Comparison of ENCODE assay signal across 8 cellular contexts in genomic region chr6:53544050-53544499, GRCh38. TPM values are rescaled to one million over a fixed set of nuclear protein-coding genes. Genes with fewer than 3 reads are reported as not detected.
DNase-seq lines count a peak whose midpoint lies in the region; ATAC-seq and TF ChIP-seq lines count a peak whose summit lies in the region.

No MANE protein-coding gene starts in this region.

- H3K27ac ChIP-seq in iPS DF 6.9 (ENCODE audit: low read length) (no peak overlapping the region), spleen (peak overlapping the region; percentile 82 to 98 (median 94))

- ATAC-seq in left colon (no peak), HG03280 (IDR thresholded peaks at IDR 0.05; ENCODE audit: unreplicated experiment) (no peak)

- no CpG with 5 or more reads among the region's 33 CpGs for WGBS in iPS DF 6.9 (ENCODE audit: insufficient coverage, insufficient read length)
- WGBS in spleen, 5 donors = 0 to 1% (median 1%) methylated on average over 25 to 33 of the region's 33 CpGs

- H3K36me3 Mint-ChIP-seq in activated T-helper 1 cell treated with anti-CD3 and anti-CD28 coated beads, Interleukin-12 subunit alpha, Interleukin-12 subunit beta, Interleukin-2, Interleukin-4 antibody, amounts not matched to agents 30 ng/mL and 10 ng/mL and 1 ng/mL, durations not matched to agents 14 hours and 24 hours and 36 hours (ENCODE audit: low read depth) = no peaks in the 10 kb centered on the region

- no peaks in the 10 kb centered on the region for H3K36me3 ChIP-seq in BJ (ENCODE audit: control insufficient read depth, insufficient read depth, low read length)
- no peaks in the 10 kb centered on the region for H3K36me3 ChIP-seq in iPS DF 6.9 (ENCODE audit: control insufficient read depth, insufficient read depth, low read length)
- H3K36me3 ChIP-seq in spleen = peaks cover 0 to 9% (median 1%) of the 10 kb centered on the region in 6 donors

- H3K27me3 ChIP-seq in BJ (ENCODE audit: control insufficient read depth, insufficient read depth, low read length) = no peaks in the 10 kb centered on the region
- H3K27me3 ChIP-seq in iPS DF 6.9 (ENCODE audit: control insufficient read depth, insufficient read depth, low read length) = peaks cover 4% of the 10 kb centered on the region; the same call in 1 of the 2 replicates
- H3K27me3 ChIP-seq in spleen (replicated peaks in 1 of 7) = no peaks in the 10 kb centered on the region

- H3K4me1 Mint-ChIP-seq in activated T-helper 1 cell treated with anti-CD3 and anti-CD28 coated beads, Interleukin-12 subunit alpha, Interleukin-12 subunit beta, Interleukin-2, Interleukin-4 antibody, amounts not matched to agents 30 ng/mL and 10 ng/mL and 1 ng/mL, durations not matched to agents 14 hours and 24 hours and 36 hours (ENCODE audit: low read depth) = peaks cover 49% of the 10 kb centered on the region

- CTCF ChIA-PET in BJ (lab: Yijun Ruan, JAX) = interaction anchor here (0.6 to 2.7 kb wide), 8 partner anchors 10 to 113 kb away, joined by 3 to 28 read pairs (median 5); no protein-coding TSS in a partner anchor

- TF ChIP-seq CTCF in BJ (IDR thresholded peaks at IDR 0.05; ENCODE audit: insufficient read depth, low read depth, low read length) (no peak), spleen (IDR thresholded peaks at IDR 0.05 in 8 of 11, conservative IDR thresholded peaks at IDR 0.05 in 3 of 11) (no peak)

- H3K27me3 Mint-ChIP-seq in activated T-helper 1 cell treated with anti-CD3 and anti-CD28 coated beads, Interleukin-12 subunit alpha, Interleukin-12 subunit beta, Interleukin-2, Interleukin-4 antibody, amounts not matched to agents 30 ng/mL and 10 ng/mL and 1 ng/mL, durations not matched to agents 14 hours and 24 hours and 36 hours (ENCODE audit: insufficient read depth) = peaks cover 10% of the 10 kb centered on the region

- H3K4me1 ChIP-seq in iPS DF 6.9 (ENCODE audit: control insufficient read depth, insufficient read depth, low read length) (peaks cover 3% of the 10 kb centered on the region), spleen (peaks cover 26 to 89% (median 50%) of the 10 kb centered on the region in 6 donors)

- H3K9me3 ChIP-seq in iPS DF 6.9 (ENCODE audit: control insufficient read depth, insufficient read depth, low read length) (no peaks in the 10 kb centered on the region), spleen (no peaks in the 10 kb centered on the region)

- intact Hi-C loops in activated T-helper 1 cell treated with anti-CD3 and anti-CD28 coated beads, Interleukin-12 subunit alpha, Interleukin-12 subunit beta, Interleukin-2, Interleukin-4 antibody, amounts not matched to agents 30 ng/mL and 10 ng/mL and 1 ng/mL, durations not matched to agents 14 hours and 24 hours and 36 hours (cut with micrococcal nuclease) = loop anchor here (1.0 to 10.0 kb wide), 5 partner anchors 51 to 1259 kb away; partner anchors contain the start of genes EFHC1, GSTA4, MCM3 and PAQR8
- intact Hi-C loops in spleen (cut with DNase I; ENCODE audit: low total_unique reads) = no loop called here
- intact Hi-C loops in left colon (cut with DNase I, micrococcal nuclease) = loop anchor here in 1 of 2 donors (2.0 kb wide), 1 partner anchor 107 kb away; no protein-coding TSS in a partner anchor

- no peaks in the 10 kb centered on the region for H3K9me3 Mint-ChIP-seq in activated T-helper 1 cell treated with anti-CD3 and anti-CD28 coated beads, Interleukin-12 subunit alpha, Interleukin-12 subunit beta, Interleukin-2, Interleukin-4 antibody, amounts not matched to agents 30 ng/mL and 10 ng/mL and 1 ng/mL, durations not matched to agents 14 hours and 24 hours and 36 hours

- H3K4me3 Mint-ChIP-seq in activated T-helper 1 cell treated with anti-CD3 and anti-CD28 coated beads, Interleukin-12 subunit alpha, Interleukin-12 subunit beta, Interleukin-2, Interleukin-4 antibody, amounts not matched to agents 30 ng/mL and 10 ng/mL and 1 ng/mL, durations not matched to agents 14 hours and 24 hours and 36 hours = peak overlapping the region; percentile 96

- H3K4me3 ChIP-seq in BJ (ENCODE audit: low read depth, low read length) (peak overlapping the region; percentile 89), iPS DF 6.9 (ENCODE audit: low read length) (peak overlapping the region; percentile 92), spleen (peak overlapping the region; percentile 65 to 95 (median 86))

- no peak for DNase-seq in BJ (ENCODE audit: low read depth)
- peak; percentile 54 for DNase-seq in HT-29 (ENCODE audit: low spot score)
- DNase-seq in activated T-helper 1 cell treated with anti-CD3 and anti-CD28 coated beads, Interleukin-12 subunit alpha, Interleukin-12 subunit beta, Interleukin-2, Interleukin-4 antibody, amounts not matched to agents 30 ng/mL and 10 ng/mL and 1 ng/mL, durations not matched to agents 14 hours and 24 hours and 36 hours (ENCODE audit: low spot score) = no peak
- DNase-seq in iPS DF 6.9 (ENCODE audit: low read depth, low spot score) = no peak
- DNase-seq in spleen = no peak
- DNase-seq in left colon = no peak
- no peak for DNase-seq in SHP77 treated with DMSO at 0.1 percent for 48 hours (lab: John Stamatoyannopoulos, UW)

- POLR2A ChIA-PET in BJ (lab: Charles Lee) = interaction anchor here (0.7 kb wide), 1 partner anchor 184 kb away, joined by 3 read pairs; no protein-coding TSS in a partner anchor

- H3K27ac Mint-ChIP-seq in activated T-helper 1 cell treated with anti-CD3 and anti-CD28 coated beads, Interleukin-12 subunit alpha, Interleukin-12 subunit beta, Interleukin-2, Interleukin-4 antibody, amounts not matched to agents 30 ng/mL and 10 ng/mL and 1 ng/mL, durations not matched to agents 14 hours and 24 hours and 36 hours = peak overlapping the region; percentile 92

- no peak for TF ChIP-seq POLR2A in spleen (IDR thresholded peaks at IDR 0.05)

RNA-seq across cellular contexts. Expression of gene GCLC, which starts 0.8 kb away (rescaled TPM):
- polyA plus RNA-seq in BJ (2011; rRNA removed) (8.4 and 15.0 TPM in 2 replicates), spleen (10 to 100 TPM in 2 of 3 donors, 1 to 10 TPM in 1; 9.2 to 33.8 (median 20.0) TPM)
- 8.3 and 8.9 TPM in 2 replicates for polyA minus RNA-seq in BJ (2011; rRNA and poly(A)+ RNA removed)
- total RNA-seq in HT-29 (2014; rRNA removed; shearing (Covaris generic)) = 39.1 and 39.8 TPM in 2 replicates
- 26.1 and 28.9 TPM in 2 replicates for total RNA-seq in activated T-helper 1 cell treated with anti-CD3 and anti-CD28 coated beads, Interleukin-12 subunit alpha, Interleukin-12 subunit beta, Interleukin-2, Interleukin-4 antibody, amounts not matched to agents 30 ng/mL and 10 ng/mL and 1 ng/mL, durations not matched to agents 14 hours and 24 hours and 36 hours
- total RNA-seq in spleen (100 to 1,000 TPM in 2 of 7 donors, 10 to 100 TPM in 5; 39.7 to 132 (median 92.6) TPM), left colon (10 to 100 TPM; 37.1 to 47.5 TPM)
